16 cellular contexts compared by ENCODE assay signal in the genomic region with DNA sequence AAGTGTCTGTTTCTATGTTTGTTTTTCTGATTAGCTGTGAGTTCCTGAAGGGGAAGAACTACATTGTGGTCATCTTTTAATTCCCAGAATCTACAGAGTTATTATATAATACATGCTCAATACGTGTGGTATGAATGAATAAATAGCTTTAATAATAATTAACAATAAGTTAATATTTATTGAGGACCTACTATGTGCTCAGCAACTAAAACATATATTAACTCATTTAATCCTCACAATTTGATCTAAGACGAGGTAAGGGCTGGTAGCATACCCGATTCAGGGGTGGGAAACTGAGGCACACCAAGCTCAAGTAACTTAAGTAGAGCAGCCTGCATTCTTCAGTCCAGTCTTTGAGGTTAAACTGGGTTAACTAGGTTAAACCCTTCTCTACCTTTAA.
DNase-seq lines count a peak whose midpoint lies in the region; ATAC-seq and TF ChIP-seq lines count a peak whose summit lies in the region.
"Had no signal": no experiment of that assay in that cellular context is flagged by ENCODE, and none has a peak within 500 bp of the region (broad histone marks: within the 10 kb centered on the region; RNA-seq: fewer than 3 reads in every experiment).

No MANE protein-coding gene starts in this region.

- DNase-seq in DMS53 (lab: John Stamatoyannopoulos, UW) (peak; percentile 21), DMS53 treated with DMSO at 0.1 percent for 48 hours (lab: John Stamatoyannopoulos, UW; ENCODE audit: unreplicated experiment) (no peak), SW480 (ENCODE audit: low spot score) (no peak)
- DNase-seq in activated naive CD8-positive, alpha-beta T cell treated with anti-CD3 and anti-CD28 coated beads for 36 hours = no peak
- DNase-seq in naive thymus-derived CD8-positive, alpha-beta T cell = no peak
- no peak for DNase-seq in CD8-positive, alpha-beta memory T cell
- DNase-seq: 8988T, GM23248, KBM-7, NCI-H1092, NCI-H187, NCI-H446, PC-3 had no signal

- no peaks in the 10 kb centered on the region for H3K27me3 Mint-ChIP-seq in activated naive CD8-positive, alpha-beta T cell treated with anti-CD3 and anti-CD28 coated beads for 36 hours
- no peaks in the 10 kb centered on the region for H3K27me3 Mint-ChIP-seq in naive thymus-derived CD8-positive, alpha-beta T cell
- no peaks in the 10 kb centered on the region for H3K27me3 Mint-ChIP-seq in CD8-positive, alpha-beta memory T cell

- peaks cover 5% of the 10 kb centered on the region for H3K9me3 Mint-ChIP-seq in activated naive CD8-positive, alpha-beta T cell treated with anti-CD3 and anti-CD28 coated beads for 36 hours
- H3K9me3 Mint-ChIP-seq in naive thymus-derived CD8-positive, alpha-beta T cell = no peaks in the 10 kb centered on the region
- no peaks in the 10 kb centered on the region for H3K9me3 Mint-ChIP-seq in CD8-positive, alpha-beta memory T cell

- ATAC-seq in naive thymus-derived CD8-positive, alpha-beta T cell = no peak
- no peak for ATAC-seq in HG03520 (IDR thresholded peaks at IDR 0.05; ENCODE audit: unreplicated experiment)
- ATAC-seq: PC-3 had no signal

- CTCF ChIA-PET in CD8-positive, alpha-beta memory T cell (lab: Charles Lee) = interaction anchor here (1.2 kb wide), 1 partner anchor 26 kb away, joined by 3 read pairs; no protein-coding TSS in a partner anchor

- H3K9me3 ChIP-seq in CD8-positive, alpha-beta memory T cell (ENCODE audit: low read length) = no peaks in the 10 kb centered on the region

- H3K4me3 Mint-ChIP-seq in activated naive CD8-positive, alpha-beta T cell treated with anti-CD3 and anti-CD28 coated beads for 36 hours = no peak overlapping the region
- H3K4me3 Mint-ChIP-seq in naive thymus-derived CD8-positive, alpha-beta T cell = no peak overlapping the region
- no peak overlapping the region for H3K4me3 Mint-ChIP-seq in CD8-positive, alpha-beta memory T cell

- peaks cover 76% of the 10 kb centered on the region for H3K36me3 Mint-ChIP-seq in activated naive CD8-positive, alpha-beta T cell treated with anti-CD3 and anti-CD28 coated beads for 36 hours
- peaks cover 5 to 90% (median 10%) of the 10 kb centered on the region in 3 donors for H3K36me3 Mint-ChIP-seq in naive thymus-derived CD8-positive, alpha-beta T cell
- peaks cover 0 to 80% (median 19%) of the 10 kb centered on the region in 3 donors for H3K36me3 Mint-ChIP-seq in CD8-positive, alpha-beta memory T cell

- H3K27ac Mint-ChIP-seq in activated naive CD8-positive, alpha-beta T cell treated with anti-CD3 and anti-CD28 coated beads for 36 hours = peak overlapping the region; percentile 67
- H3K27ac Mint-ChIP-seq in naive thymus-derived CD8-positive, alpha-beta T cell = peak overlapping the region; percentile 29 to 88 (median 77)
- peak overlapping the region in 2 of 8 donors; percentile 20 to 94 for H3K27ac Mint-ChIP-seq in CD8-positive, alpha-beta memory T cell

- POLR2A ChIA-PET in naive thymus-derived CD8-positive, alpha-beta T cell (lab: Charles Lee) = interaction anchor here (0.7 to 0.9 kb wide), 3 partner anchors 17 to 35 kb away, joined by 3 to 4 read pairs (median 3); no protein-coding TSS in a partner anchor
- POLR2A ChIA-PET in CD8-positive, alpha-beta memory T cell (lab: Charles Lee) = no interaction called here

- H3K27me3 ChIP-seq in CD8-positive, alpha-beta memory T cell (ENCODE audit: insufficient read depth, low read length, poor library complexity, severe bottlenecking) = no peaks in the 10 kb centered on the region
- H3K27me3 ChIP-seq: BLaER1 treated with 17β-estradiol and CSF1 and Interleukin-3, amounts not matched to agents 10 nM and 100 nM had no signal

- no peaks in the 10 kb centered on the region for H3K36me3 ChIP-seq in CD8-positive, alpha-beta memory T cell (ENCODE audit: insufficient read depth, low read length)

- no peak for TF ChIP-seq CTCF in C4-2B (conservative IDR thresholded peaks at IDR 0.05)

- H3K4me1 ChIP-seq in CD8-positive, alpha-beta memory T cell (ENCODE audit: insufficient read depth, low read length) = peaks cover 54% of the 10 kb centered on the region

- no peak overlapping the region for H3K4me3 ChIP-seq in CD8-positive, alpha-beta memory T cell (ENCODE audit: low read length)
- H3K4me3 ChIP-seq: BLaER1 treated with 17β-estradiol and CSF1 and Interleukin-3, amounts not matched to agents 10 nM and 100 nM; GM23248 had no signal

- H3K27ac ChIP-seq in C4-2B = peak overlapping the region; percentile 56; the same call in 1 of the 2 replicates
- H3K27ac ChIP-seq in CD8-positive, alpha-beta memory T cell (ENCODE audit: low read depth, low read length) = no peak overlapping the region
- H3K27ac ChIP-seq: GM23248 had no signal

- peaks cover 82% of the 10 kb centered on the region for H3K4me1 Mint-ChIP-seq in activated naive CD8-positive, alpha-beta T cell treated with anti-CD3 and anti-CD28 coated beads for 36 hours
- H3K4me1 Mint-ChIP-seq in naive thymus-derived CD8-positive, alpha-beta T cell = peaks cover 47 to 92% (median 89%) of the 10 kb centered on the region in 4 donors
- peaks cover 78 to 97% (median 88%) of the 10 kb centered on the region in 3 donors for H3K4me1 Mint-ChIP-seq in CD8-positive, alpha-beta memory T cell
